Comparison of ENCODE assay signal across 11 cellular contexts in the genomic region with DNA sequence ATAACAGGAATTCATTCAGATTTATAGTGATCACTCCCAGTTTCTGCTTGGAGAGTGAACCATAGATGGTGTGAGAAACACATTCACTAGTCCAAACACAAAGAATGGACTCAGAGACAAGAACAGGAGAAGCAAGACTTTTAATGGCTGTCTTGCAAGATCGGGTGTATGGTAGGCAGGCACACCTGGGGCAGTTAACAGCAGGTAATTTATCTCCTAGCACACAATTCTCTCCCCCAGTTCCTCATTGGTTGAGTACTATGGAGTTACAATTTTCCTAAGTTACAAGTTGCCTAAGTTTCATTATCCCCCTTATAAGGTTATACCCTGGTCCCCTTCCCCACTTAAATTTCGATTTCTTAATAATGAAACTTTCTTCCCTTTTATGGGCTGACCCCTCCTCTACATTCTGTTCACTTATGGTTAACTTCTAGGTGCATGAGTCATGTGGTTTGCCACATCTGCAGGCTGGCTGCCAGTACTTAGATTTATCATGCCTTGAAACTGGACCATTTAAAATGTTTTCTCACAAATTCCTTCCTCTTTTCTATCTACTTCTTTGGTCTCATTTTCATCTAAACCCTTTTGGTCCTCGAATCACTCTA.
DNase-seq lines count a peak whose midpoint lies in the region; ATAC-seq and TF ChIP-seq lines count a peak whose summit lies in the region.
"Had no signal": no experiment of that assay in that cellular context is flagged by ENCODE, and none has a peak within 500 bp of the region (broad histone marks: within the 10 kb centered on the region; RNA-seq: fewer than 3 reads in every experiment).

No MANE protein-coding gene starts in this region.

- peak overlapping the region; percentile 25 for H3K27ac Mint-ChIP-seq in MCF 10A (ENCODE audit: low read depth, unreplicated experiment)
- no peak overlapping the region for H3K27ac Mint-ChIP-seq in activated T-helper 17 cell treated with anti-CD3 and anti-CD28 coated beads, Interleukin-2, amount 50 U/mL, for 72 hours
- H3K27ac Mint-ChIP-seq in stimulated activated naive B cell treated with anti-CD40 and anti-IgM and Interleukin-4, amounts not matched to agents 10 μg/mL and 1 μg/mL and 100 μg/mL, for 72 hours: no peak overlapping the region
- H3K27ac Mint-ChIP-seq: WTC11 had no signal

- peaks cover 8% of the 10 kb centered on the region for H3K9me3 Mint-ChIP-seq in MCF 10A (ENCODE audit: unreplicated experiment)
- H3K9me3 Mint-ChIP-seq in activated T-helper 17 cell treated with anti-CD3 and anti-CD28 coated beads, Interleukin-2, amount 50 U/mL, for 72 hours: peaks cover 15% of the 10 kb centered on the region
- peaks cover 7 to 16% of the 10 kb centered on the region in 2 donors for H3K9me3 Mint-ChIP-seq in stimulated activated naive B cell treated with anti-CD40 and anti-IgM and Interleukin-4, amounts not matched to agents 10 μg/mL and 1 μg/mL and 100 μg/mL, for 72 hours

- no peaks in the 10 kb centered on the region for H3K27me3 Mint-ChIP-seq in MCF 10A (ENCODE audit: insufficient read depth, unreplicated experiment)
- H3K27me3 Mint-ChIP-seq in activated T-helper 17 cell treated with anti-CD3 and anti-CD28 coated beads, Interleukin-2, amount 50 U/mL, for 72 hours: peaks cover 6% of the 10 kb centered on the region
- no peaks in the 10 kb centered on the region for H3K27me3 Mint-ChIP-seq in stimulated activated naive B cell treated with anti-CD40 and anti-IgM and Interleukin-4, amounts not matched to agents 10 μg/mL and 1 μg/mL and 100 μg/mL, for 72 hours

- CTCF ChIA-PET in MCF 10A (lab: Yijun Ruan, JAX): no interaction called here

- no peak overlapping the region for H3K4me3 ChIP-seq in breast epithelium
- H3K4me3 ChIP-seq: body of pancreas had no signal

- in situ Hi-C loops in KBM-7 (cut with MboI; ENCODE audit: low pct_unique_long_range_greater_than_20kb, low sequenced_read_pairs): no loop called here

- peak; percentile 89 for DNase-seq in MCF 10A (ENCODE audit: unreplicated experiment)
- no peak for DNase-seq in breast epithelium (ENCODE audit: low spot score in 2 of 2)
- DNase-seq in KBM-7: peak; percentile 70
- no peak for DNase-seq in stimulated activated naive B cell treated with anti-CD40 and anti-IgM and Interleukin-4, amounts not matched to agents 10 μg/mL and 1 μg/mL and 100 μg/mL, for 72 hours
- DNase-seq in GF-D8 (lab: John Stamatoyannopoulos, UW): no peak
- DNase-seq in NCI-H526 (lab: John Stamatoyannopoulos, UW): no peak
- no peak for DNase-seq in caudate nucleus (lab: John Stamatoyannopoulos, UW)
- DNase-seq: body of pancreas had no signal

- peaks cover 0 to 31% of the 10 kb centered on the region in 2 donors for H3K9me3 ChIP-seq in breast epithelium
- H3K9me3 ChIP-seq: body of pancreas, neutrophil had no signal

- no peaks in the 10 kb centered on the region for H3K4me1 ChIP-seq in breast epithelium
- H3K4me1 ChIP-seq: body of pancreas had no signal

- H3K36me3 Mint-ChIP-seq in MCF 10A (ENCODE audit: insufficient read depth, unreplicated experiment): no peaks in the 10 kb centered on the region
- no peaks in the 10 kb centered on the region for H3K36me3 Mint-ChIP-seq in activated T-helper 17 cell treated with anti-CD3 and anti-CD28 coated beads, Interleukin-2, amount 50 U/mL, for 72 hours (ENCODE audit: low read depth)
- no peaks in the 10 kb centered on the region for H3K36me3 Mint-ChIP-seq in stimulated activated naive B cell treated with anti-CD40 and anti-IgM and Interleukin-4, amounts not matched to agents 10 μg/mL and 1 μg/mL and 100 μg/mL, for 72 hours

- H3K4me3 Mint-ChIP-seq in MCF 10A (ENCODE audit: unreplicated experiment): peak overlapping the region; percentile 4
- H3K4me3 Mint-ChIP-seq in activated T-helper 17 cell treated with anti-CD3 and anti-CD28 coated beads, Interleukin-2, amount 50 U/mL, for 72 hours: no peak overlapping the region
- no peak overlapping the region for H3K4me3 Mint-ChIP-seq in stimulated activated naive B cell treated with anti-CD40 and anti-IgM and Interleukin-4, amounts not matched to agents 10 μg/mL and 1 μg/mL and 100 μg/mL, for 72 hours
- H3K4me3 Mint-ChIP-seq: WTC11 had no signal

- no peak for TF ChIP-seq CTCF in MCF 10A (IDR thresholded peaks at IDR 0.05; ENCODE audit: unreplicated experiment)
- TF ChIP-seq CTCF in breast epithelium (IDR thresholded peaks at IDR 0.05): no peak

- H3K27me3 ChIP-seq in breast epithelium: no peaks in the 10 kb centered on the region
- H3K27me3 ChIP-seq: body of pancreas, neutrophil had no signal

- no TSS peak for BruUV-seq in MCF 10A (replicated peaks; lab: Mats Ljungman, UMichigan)

- intact Hi-C loops in MCF 10A (cut with micrococcal nuclease) (loop anchor here (10.0 kb wide), 1 partner anchor 637 kb away; the partner anchor contains the start of gene CHSY3), breast epithelium (cut with DNase I; ENCODE audit: low total_unique reads) (no loop called here)

- H3K4me1 Mint-ChIP-seq in MCF 10A (ENCODE audit: insufficient read depth, unreplicated experiment): peaks cover 31% of the 10 kb centered on the region
- no peaks in the 10 kb centered on the region for H3K4me1 Mint-ChIP-seq in activated T-helper 17 cell treated with anti-CD3 and anti-CD28 coated beads, Interleukin-2, amount 50 U/mL, for 72 hours
- no peaks in the 10 kb centered on the region for H3K4me1 Mint-ChIP-seq in stimulated activated naive B cell treated with anti-CD40 and anti-IgM and Interleukin-4, amounts not matched to agents 10 μg/mL and 1 μg/mL and 100 μg/mL, for 72 hours
- H3K4me1 Mint-ChIP-seq: WTC11 had no signal

- H3K27ac ChIP-seq in breast epithelium (no peak overlapping the region), caudate nucleus (ENCODE audit: low read depth, low read length) (no peak overlapping the region)
- H3K27ac ChIP-seq: body of pancreas, neutrophil had no signal

- peak; percentile 37 for ATAC-seq in activated T-helper 17 cell treated with anti-CD3 and anti-CD28 coated beads, Interleukin-2, amount 50 U/mL, for 72 hours (replicated peaks)
- ATAC-seq in stimulated activated naive B cell treated with anti-CD40 and anti-IgM and Interleukin-4, amounts not matched to agents 10 μg/mL and 1 μg/mL and 100 μg/mL, for 72 hours (replicated peaks): peak; percentile 25 to 43
- ATAC-seq: body of pancreas, WTC11 had no signal

- no peaks in the 10 kb centered on the region for H3K36me3 ChIP-seq in breast epithelium
- H3K36me3 ChIP-seq: neutrophil had no signal

- TF ChIP-seq POLR2A in breast epithelium (IDR thresholded peaks at IDR 0.05): no peak

- POLR2A ChIA-PET in MCF 10A (lab: Yijun Ruan, JAX): no interaction called here

Comparison
In these comparisons a context has a peak if more than half of its experiments do, and no peak if none do; other contexts are left out.
1. DNase-seq: peak in MCF 10A (single experiment) and KBM-7 (single experiment); none in breast epithelium (0 of 2), stimulated activated naive B cell treated with anti-CD40 and anti-IgM and Interleukin-4, amounts not matched to agents 10 μg/mL and 1 μg/mL and 100 μg/mL, for 72 hours (single experiment), GF-D8 (single experiment), NCI-H526 (0 of 2) and caudate nucleus (0 of 61).